32 cellular contexts compared by ENCODE assay signal in the genomic region with DNA sequence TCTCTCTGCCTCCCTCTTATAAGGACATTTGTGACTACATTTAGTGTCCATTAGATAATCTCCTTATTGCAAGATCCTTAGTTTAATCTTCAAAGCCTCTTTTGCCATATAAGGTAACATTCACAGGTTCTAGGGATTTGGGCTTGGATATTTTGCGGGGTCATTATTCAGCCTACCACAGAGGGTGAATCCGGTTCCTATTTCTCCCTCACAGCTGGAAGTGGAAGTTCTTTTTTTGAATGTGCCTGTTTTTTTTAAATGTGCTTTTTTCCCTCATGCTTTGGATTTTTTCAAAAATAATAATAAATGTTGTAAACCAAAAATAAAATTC. TPM values are rescaled to one million over a fixed set of nuclear protein-coding genes. Genes with fewer than 3 reads are reported as not detected.
"Had no signal": no experiment of that assay in that cellular context is flagged by ENCODE, and none has a peak within 500 bp of the region (broad histone marks: within the 10 kb centered on the region; RNA-seq: fewer than 3 reads in every experiment).

No MANE protein-coding gene starts in this region.

- H3K27me3 Mint-ChIP-seq: activated naive CD8-positive, alpha-beta T cell treated with anti-CD3 and anti-CD28 coated beads for 36 hours; progenitor cell of endocrine pancreas; stimulated activated naive CD8-positive, alpha-beta T cell treated with anti-CD3 and anti-CD28 coated beads, Interleukin-15, Interleukin-2, amounts not matched to agents 100 ng/mL and 50 ng/mL, for 24 hours had no signal

- H3K36me3 ChIP-seq: adrenal gland, ascending aorta, brain microvascular endothelial cell, gastroesophageal sphincter, lower lobe of right lung, neutrophil, ovary, right lobe of liver, thoracic aorta had no signal

- H3K79me2 ChIP-seq: hepatocyte had no signal

- DNase-seq: activated CD4-positive, alpha-beta T cell treated with anti-CD3 and anti-CD28 coated beads, Interleukin-2, amount 50 U/mL, for 1 hour; activated CD8-positive, alpha-beta T cell treated with anti-CD3 and anti-CD28 coated beads, Interleukin-2, amount 10 ng/mL, durations not matched to agents 7 days and 5 days; activated naive CD4-positive, alpha-beta T cell treated with anti-CD3 and anti-CD28 coated beads for 36 hours; activated naive CD8-positive, alpha-beta T cell treated with anti-CD3 and anti-CD28 coated beads for 36 hours; activated T-cell treated with anti-CD3 and anti-CD28 coated beads for 4 hours; activated T-cell treated with anti-CD3 and anti-CD28 coated beads, Interleukin-2, amount 50 U/mL, for 72 hours; adrenal gland; brain microvascular endothelial cell; cortex of kidney; effector memory CD8-positive, alpha-beta T cell; erythroblast; kidney glomerular epithelial cell; lower lobe of right lung; natural killer cell; ovary; right lobe of liver; stimulated activated CD4-positive, alpha-beta T cell treated with anti-CD3 and anti-CD28 coated beads, Interleukin-4, amount 100 ng/mL, for 24 hours; SW 1271; T1000; trophoblast cell had no signal

- FAIRE-seq: urothelium cell line had no signal

- H3K27ac ChIP-seq: adrenal gland, ascending aorta, brain microvascular endothelial cell, gastroesophageal sphincter, hepatocyte, lower lobe of right lung, neutrophil, ovary, right lobe of liver, skin epidermis, thoracic aorta had no signal

- H3K36me3 Mint-ChIP-seq: activated naive CD8-positive, alpha-beta T cell treated with anti-CD3 and anti-CD28 coated beads for 36 hours; natural killer cell; stimulated activated effector memory CD8-positive, alpha-beta T cell treated with anti-CD3 and anti-CD28 coated beads, Interleukin-12 subunit alpha, Interleukin-12 subunit beta, amount 100 ng/mL, for 72 hours had no signal

- H3K4me1 Mint-ChIP-seq: activated naive CD8-positive, alpha-beta T cell treated with anti-CD3 and anti-CD28 coated beads for 36 hours; natural killer cell; stimulated activated effector memory CD8-positive, alpha-beta T cell treated with anti-CD3 and anti-CD28 coated beads, Interleukin-12 subunit alpha, Interleukin-12 subunit beta, amount 100 ng/mL, for 72 hours had no signal

- H3K27me3 ChIP-seq: adrenal gland, ascending aorta, brain microvascular endothelial cell, gastroesophageal sphincter, hepatocyte, neutrophil, ovary, right lobe of liver had no signal

- H3K9me3 ChIP-seq: adrenal gland, lower lobe of right lung, neutrophil, ovary, right lobe of liver had no signal

- H3K4me3 Mint-ChIP-seq: activated CD8-positive, alpha-beta T cell treated with anti-CD3 and anti-CD28 coated beads, Interleukin-2, amount 10 ng/mL, durations not matched to agents 7 days and 5 days; activated naive CD4-positive, alpha-beta T cell treated with anti-CD3 and anti-CD28 coated beads for 36 hours; activated naive CD8-positive, alpha-beta T cell treated with anti-CD3 and anti-CD28 coated beads for 36 hours; activated T-cell treated with anti-CD3 and anti-CD28 coated beads, Interleukin-2, amount 50 U/mL, for 72 hours; effector memory CD8-positive, alpha-beta T cell; natural killer cell; stimulated activated effector memory CD8-positive, alpha-beta T cell treated with anti-CD3 and anti-CD28 coated beads, Interleukin-12 subunit alpha, Interleukin-12 subunit beta, amount 100 ng/mL, for 72 hours; stimulated activated naive CD8-positive, alpha-beta T cell treated with anti-CD3 and anti-CD28 coated beads, Interleukin-15, Interleukin-2, amounts not matched to agents 100 ng/mL and 50 ng/mL, for 24 hours; T-helper 1 cell treated with Interleukin-12 subunit alpha and Interleukin-12 subunit beta and Interleukin-4 antibody, amounts not matched to agents 30 μg/mL and 1 μg/mL, for 36 hours had no signal

- H3K4me1 ChIP-seq: adrenal gland, ascending aorta, gastroesophageal sphincter, lower lobe of right lung, right lobe of liver had no signal

- H3K27ac Mint-ChIP-seq: activated CD8-positive, alpha-beta T cell treated with anti-CD3 and anti-CD28 coated beads, Interleukin-2, amount 10 ng/mL, durations not matched to agents 7 days and 5 days; activated naive CD4-positive, alpha-beta T cell treated with anti-CD3 and anti-CD28 coated beads for 36 hours; activated naive CD8-positive, alpha-beta T cell treated with anti-CD3 and anti-CD28 coated beads for 36 hours; activated T-cell treated with anti-CD3 and anti-CD28 coated beads, Interleukin-2, amount 50 U/mL, for 72 hours; effector memory CD8-positive, alpha-beta T cell; natural killer cell; progenitor cell of endocrine pancreas; stimulated activated effector memory CD8-positive, alpha-beta T cell treated with anti-CD3 and anti-CD28 coated beads, Interleukin-12 subunit alpha, Interleukin-12 subunit beta, amount 100 ng/mL, for 72 hours; stimulated activated naive CD8-positive, alpha-beta T cell treated with anti-CD3 and anti-CD28 coated beads, Interleukin-15, Interleukin-2, amounts not matched to agents 100 ng/mL and 50 ng/mL, for 24 hours; T-helper 1 cell treated with Interleukin-12 subunit alpha and Interleukin-12 subunit beta and Interleukin-4 antibody, amounts not matched to agents 30 μg/mL and 1 μg/mL, for 36 hours had no signal

- H3K4me3 ChIP-seq: adrenal gland, ascending aorta, gastroesophageal sphincter, hepatocyte, lower lobe of right lung, ovary, right lobe of liver, skin epidermis, thoracic aorta had no signal

- H3K4me2 ChIP-seq: hepatocyte had no signal

- ATAC-seq: activated CD8-positive, alpha-beta T cell treated with anti-CD3 and anti-CD28 coated beads, Interleukin-2, amount 10 ng/mL, durations not matched to agents 7 days and 5 days; activated T-cell treated with anti-CD3 and anti-CD28 coated beads, Interleukin-2, amount 50 U/mL, for 72 hours; effector memory CD8-positive, alpha-beta T cell; gastroesophageal sphincter; left lobe of liver; natural killer cell; right lobe of liver; stimulated activated effector memory CD8-positive, alpha-beta T cell treated with anti-CD3 and anti-CD28 coated beads, Interleukin-12 subunit alpha, Interleukin-12 subunit beta, amount 100 ng/mL, for 72 hours had no signal

- H2AFZ ChIP-seq: hepatocyte had no signal

RNA-seq across cellular contexts. Expression of a gene that starts 47.1 kb away (rescaled TPM):
- total RNA-seq: activated naive CD4-positive, alpha-beta T cell treated with anti-CD3 and anti-CD28 coated beads for 36 hours; activated naive CD8-positive, alpha-beta T cell treated with anti-CD3 and anti-CD28 coated beads for 36 hours had no signal
